Comparison of ENCODE assay signal across 1 cellular context in genomic region chr19:13169769-13170168, GRCh38.
TF ChIP-seq lines count a peak whose summit lies in the region.

No MANE protein-coding gene starts in this region.

TF ChIP-seq in IMR-90, 13 proteins besides CTCF, POLR2A, EP300 and RAD21 (continued from another document):
- TF ChIP-seq NFE2L2 (IDR thresholded peaks at IDR 0.05; ENCODE audit: low read depth, low read length) (0 out of 2 replicates have a peak, but pooled peaks have one; percentile 5), MAZ (IDR thresholded peaks at IDR 0.05; ENCODE audit: borderline replicate concordance, low read depth, low read length) (no peak), CEBPB (IDR thresholded peaks at IDR 0.05; ENCODE audit: low read depth, low read length) (no peak)
